17 cellular contexts compared by ENCODE assay signal in genomic region chr7:137916564-137916963, GRCh38.
DNase-seq lines count a peak whose midpoint lies in the region; ATAC-seq and TF ChIP-seq lines count a peak whose summit lies in the region.
"Had no signal": no experiment of that assay in that cellular context is flagged by ENCODE, and none has a peak within 500 bp of the region (broad histone marks: within the 10 kb centered on the region; RNA-seq: fewer than 3 reads in every experiment).

No MANE protein-coding gene starts in this region.

- H3K27me3 Mint-ChIP-seq in H9 (ENCODE audit: low read depth) = no peaks in the 10 kb centered on the region
- peaks cover 6% of the 10 kb centered on the region for H3K27me3 Mint-ChIP-seq in glutamatergic neuron (ENCODE audit: unreplicated experiment)
- H3K27me3 Mint-ChIP-seq: activated T-cell treated with anti-CD3 and anti-CD28 coated beads, Interleukin-2, amount 50 U/mL, for 24 hours; T-cell had no signal

- no peak overlapping the region for H2AK5ac ChIP-seq in H9 (ENCODE audit: insufficient read length, low read length)

- H2AFZ ChIP-seq in DND-41 (ENCODE audit: low read depth, low read length) (no peak overlapping the region), H9 (ENCODE audit: low read length) (no peak overlapping the region), smooth muscle cell (ENCODE audit: low read depth) (no peak overlapping the region)

- no peaks in the 10 kb centered on the region for H3K27me3 ChIP-seq in DND-41 (ENCODE audit: insufficient read depth, low read length, poor library complexity)
- no peaks in the 10 kb centered on the region for H3K27me3 ChIP-seq in H9 (ENCODE audit: insufficient read depth, low read length)
- no peaks in the 10 kb centered on the region for H3K27me3 ChIP-seq in smooth muscle cell (ENCODE audit: low read depth)
- H3K27me3 ChIP-seq: breast epithelium, esophagus squamous epithelium had no signal

- ATAC-seq in DND-41 (ENCODE audit: insufficient read depth, low read depth) (peak; percentile 37; the same call in 1 of the 3 replicates), left colon (no peak), mucosa of descending colon (no peak)
- ATAC-seq: T-cell had no signal

- H3K4ac ChIP-seq in H9 (ENCODE audit: low read depth, low read length) = no peak overlapping the region

- no peaks in the 10 kb centered on the region for H3K23me2 ChIP-seq in H9 (ENCODE audit: insufficient read length, low read depth, low read length, poor library complexity, severe bottlenecking)

- no CpG with 5 or more reads among the region's 8 CpGs for WGBS in H9 (ENCODE audit: extremely low coverage, insufficient read length, low lambda C conversion rate)
- 93% methylated on average over 8 of the region's 8 CpGs for WGBS in smooth muscle cell (ENCODE audit: low lambda C conversion rate)

- H3K27ac ChIP-seq in DND-41 (ENCODE audit: low read length) (no peak overlapping the region), H9 (ENCODE audit: insufficient read length, low read depth, low read length) (no peak overlapping the region), smooth muscle cell (ENCODE audit: low read depth) (peak overlapping the region; percentile 52)
- H3K27ac ChIP-seq: breast epithelium, esophagus squamous epithelium had no signal

- H3K9me3 Mint-ChIP-seq in H9 (peaks cover 5 to 9% of the 10 kb centered on the region in 2 experiments; a peak in 4 of 5 replicates), glutamatergic neuron (ENCODE audit: unreplicated experiment) (peaks cover 5% of the 10 kb centered on the region)
- H3K9me3 Mint-ChIP-seq: activated T-cell treated with anti-CD3 and anti-CD28 coated beads, Interleukin-2, amount 50 U/mL, for 24 hours; T-cell had no signal

- H3K36me3 ChIP-seq in DND-41 (ENCODE audit: insufficient read depth, low read length) (0 out of 2 replicates have a peak, but pooled peaks cover 7% of the 10 kb centered on the region), smooth muscle cell (ENCODE audit: low read depth) (peaks cover 20% of the 10 kb centered on the region), mucosa of descending colon (ENCODE audit: low read depth) (peaks cover 6% of the 10 kb centered on the region)
- H3K36me3 ChIP-seq: breast epithelium had no signal

- no peak overlapping the region for H3K14ac ChIP-seq in H9 (ENCODE audit: insufficient read depth, low read length)

- no peak overlapping the region for H4K5ac ChIP-seq in H9 (ENCODE audit: insufficient read length, low read depth, low read length)

- no peak overlapping the region for H2BK120ac ChIP-seq in H9 (ENCODE audit: low read depth, low read length, poor library complexity, severe bottlenecking)

- H3K4me1 Mint-ChIP-seq in H9 (peaks cover 34 to 37% of the 10 kb centered on the region in 2 experiments), glutamatergic neuron (ENCODE audit: low read depth, unreplicated experiment) (peaks cover 15% of the 10 kb centered on the region)

- no peak overlapping the region for H2BK12ac ChIP-seq in H9 (ENCODE audit: insufficient read length, low read depth, low read length)

- no peak overlapping the region for H4K91ac ChIP-seq in H9 (ENCODE audit: insufficient read length, low read depth, low read length)

- H4K20me1 ChIP-seq in DND-41 (ENCODE audit: insufficient read depth, low read length) = no peaks in the 10 kb centered on the region
- no peaks in the 10 kb centered on the region for H4K20me1 ChIP-seq in H9 (ENCODE audit: control insufficient read depth, insufficient read depth, insufficient read length)
- H4K20me1 ChIP-seq in smooth muscle cell (ENCODE audit: low read depth) = peaks cover 75% of the 10 kb centered on the region

- H3K27ac Mint-ChIP-seq in H9 (peak overlapping the region in 2 of 3 experiments; percentile 49 to 93; a peak in 4 of 7 replicates), glutamatergic neuron (ENCODE audit: unreplicated experiment) (peak overlapping the region; percentile 86)

- H3K4me3 ChIP-seq in DND-41 (ENCODE audit: low read depth in 1 of 2, low read length in 2 of 2) (no peak overlapping the region), smooth muscle cell (no peak overlapping the region), mucosa of descending colon (no peak overlapping the region)
- H3K4me3 ChIP-seq: breast epithelium, esophagus squamous epithelium had no signal

- no peak overlapping the region for H3K23ac ChIP-seq in H9 (ENCODE audit: insufficient read length, low read depth, low read length)

- H3K9me3 ChIP-seq in DND-41 (ENCODE audit: insufficient read depth, low read length, severe bottlenecking) = no peaks in the 10 kb centered on the region
- no peaks in the 10 kb centered on the region for H3K9me3 ChIP-seq in H9 (ENCODE audit: control insufficient read depth, low read depth, low read length)
- H3K9me3 ChIP-seq in smooth muscle cell (replicated peaks; ENCODE audit: low read depth) = no peaks in the 10 kb centered on the region
- H3K9me3 ChIP-seq in mucosa of descending colon = no peaks in the 10 kb centered on the region
- H3K9me3 ChIP-seq: breast epithelium, esophagus squamous epithelium had no signal

- H3K9ac ChIP-seq in DND-41 (ENCODE audit: low read depth, low read length) (no peak overlapping the region), H9 (ENCODE audit: extremely low read depth, insufficient read length, low read length) (no peak overlapping the region), smooth muscle cell (ENCODE audit: low read depth) (no peak overlapping the region)

- H3K79me1 ChIP-seq in H9 (ENCODE audit: insufficient read depth, low read depth, low read length, poor library complexity, severe bottlenecking) = no peaks in the 10 kb centered on the region

- no peak overlapping the region for H3K56ac ChIP-seq in H9 (ENCODE audit: insufficient read length, low read depth, low read length)

- no peak overlapping the region for H3T11ph ChIP-seq in H9 (ENCODE audit: low read length)

- H2BK20ac ChIP-seq in H9 (ENCODE audit: low read depth, low read length, poor library complexity, severe bottlenecking) = no peak overlapping the region

- H3K79me2 ChIP-seq in DND-41 (ENCODE audit: insufficient read depth, low read length) = no peaks in the 10 kb centered on the region
- peaks cover 2% of the 10 kb centered on the region; the same call in 1 of the 2 replicates for H3K79me2 ChIP-seq in H9 (ENCODE audit: insufficient read depth, low read length)
- peaks cover 62% of the 10 kb centered on the region for H3K79me2 ChIP-seq in smooth muscle cell (ENCODE audit: low read depth)

- H3K4me1 ChIP-seq in DND-41 (ENCODE audit: insufficient read depth, low read length) (no peaks in the 10 kb centered on the region), H9 (ENCODE audit: insufficient read depth, low read length) (peaks cover 7% of the 10 kb centered on the region), smooth muscle cell (ENCODE audit: low read depth) (peaks cover 7% of the 10 kb centered on the region), mucosa of descending colon (ENCODE audit: low read depth) (no peaks in the 10 kb centered on the region)
- H3K4me1 ChIP-seq: breast epithelium had no signal

- H2BK5ac ChIP-seq in H9 (ENCODE audit: insufficient read length, low read length) = no peak overlapping the region

- TF ChIP-seq CTCF in DND-41 (IDR thresholded peaks at IDR 0.05; ENCODE audit: borderline replicate concordance, extremely low read depth, low read length, poor library complexity, severe bottlenecking) (no peak), H9 (conservative IDR thresholded peaks at IDR 0.05) (no peak), glutamatergic neuron (IDR thresholded peaks at IDR 0.05; ENCODE audit: partially characterized antibody, unreplicated experiment) (no peak), smooth muscle cell (IDR thresholded peaks at IDR 0.05; ENCODE audit: borderline replicate concordance, insufficient read depth, poor library complexity, severe bottlenecking) (no peak), mucosa of descending colon (IDR thresholded peaks at IDR 0.05) (no peak)

- H3K18ac ChIP-seq in H9 (ENCODE audit: insufficient read length, low read depth, low read length) = no peak overlapping the region

- H4K8ac ChIP-seq in H9 (replicated peaks; ENCODE audit: insufficient read length, low read depth, low read length) = no peak overlapping the region

- intact Hi-C loops in left colon (cut with DNase I, micrococcal nuclease) = no loop called here
- intact Hi-C loops in mucosa of descending colon (cut with DNase I, micrococcal nuclease) = no loop called here

- peaks cover 28 to 60% (median 50%) of the 10 kb centered on the region in 3 experiments for H3K36me3 Mint-ChIP-seq in H9 (ENCODE audit: insufficient read depth in 1 of 3, low read depth in 3 of 3)
- peaks cover 4% of the 10 kb centered on the region for H3K36me3 Mint-ChIP-seq in glutamatergic neuron (ENCODE audit: unreplicated experiment)

- H2BK15ac ChIP-seq in H9 (ENCODE audit: low read depth, low read length) = no peak overlapping the region

- H3F3A ChIP-seq in smooth muscle cell (ENCODE audit: low read depth) = peaks cover 14% of the 10 kb centered on the region

- DNase-seq in DND-41 (no peak), H9 (no peak), glutamatergic neuron (no peak), smooth muscle cell (lab: John Stamatoyannopoulos, UW; ENCODE audit: unreplicated experiment) (no peak), NK-92 (lab: John Stamatoyannopoulos, UW; ENCODE audit: unreplicated experiment) (no peak), HuH-7.5 (ENCODE audit: low spot score) (no peak), left colon (no peak), mucosa of descending colon (no peak)
- DNase-seq: activated CD4-positive, alpha-beta T cell treated with anti-CD3 and anti-CD28 coated beads, Interleukin-2, amount 50 U/mL, for 48 hours; activated T-cell treated with anti-CD3 and anti-CD28 coated beads, Interleukin-2, amount 50 U/mL, for 24 hours; esophagus squamous epithelium; mammary epithelial cell; NCI-H2029; right cardiac atrium; Right ventricle myocardium superior; T-cell had no signal

- no peak overlapping the region for H3K4me3 Mint-ChIP-seq in H9
- H3K4me3 Mint-ChIP-seq in glutamatergic neuron (ENCODE audit: unreplicated experiment) = no peak overlapping the region
- H3K4me3 Mint-ChIP-seq: activated T-cell treated with anti-CD3 and anti-CD28 coated beads, Interleukin-2, amount 50 U/mL, for 24 hours; T-cell had no signal

- H3K4me2 ChIP-seq in DND-41 (ENCODE audit: insufficient read depth, low read length) (no peak overlapping the region), H9 (ENCODE audit: insufficient read depth, insufficient read length, low read length) (no peak overlapping the region), smooth muscle cell (no peak overlapping the region)
